Comparison of ENCODE assay signal across 9 cellular contexts in genomic region chr19:4977299-4978174, GRCh38. TPM values are rescaled to one million over a fixed set of nuclear protein-coding genes. Genes with fewer than 3 reads are reported as not detected.
A peak's percentile ranks its signal among the peaks of the same experiment; 100 is the strongest.
DNase-seq lines count a peak whose midpoint lies in the region; ATAC-seq and TF ChIP-seq lines count a peak whose summit lies in the region.
"Had no signal": no experiment of that assay in that cellular context is flagged by ENCODE, and none has a peak within 500 bp of the region (broad histone marks: within the 10 kb centered on the region; RNA-seq: fewer than 3 reads in every experiment).

No MANE protein-coding gene starts in this region.

- ATAC-seq in HG03097 (IDR thresholded peaks at IDR 0.05; ENCODE audit: low FRiP score, unreplicated experiment): no peak
- ATAC-seq in HG03280 (IDR thresholded peaks at IDR 0.05; ENCODE audit: unreplicated experiment): no peak

- H3F3A ChIP-seq in OCI-LY1 (ENCODE audit: insufficient read depth, low read length): no peaks in the 10 kb centered on the region

- H3K9ac ChIP-seq in BLaER1 treated with 17β-estradiol and CSF1 and Interleukin-3, amounts not matched to agents 10 nM and 100 nM: peak overlapping the region; percentile 68 to 74 (median 74)
- no peak overlapping the region; the same call in 1 of the 2 replicates for H3K9ac ChIP-seq in OCI-LY1 (ENCODE audit: low read length)

- H4K20me1 ChIP-seq in BLaER1 treated with 17β-estradiol and CSF1 and Interleukin-3, amounts not matched to agents 10 nM and 100 nM: peaks cover 50 to 100% (median 100%) of the 10 kb centered on the region in 11 experiments
- no peaks in the 10 kb centered on the region for H4K20me1 ChIP-seq in OCI-LY1 (ENCODE audit: insufficient read depth, low read length)

- peak overlapping the region; percentile 87 to 100 (median 98) for H3K4me2 ChIP-seq in BLaER1 treated with 17β-estradiol and CSF1 and Interleukin-3, amounts not matched to agents 10 nM and 100 nM
- peak overlapping the region; percentile 40; the same call in 1 of the 2 replicates for H3K4me2 ChIP-seq in OCI-LY1 (ENCODE audit: low read length)

- no peak overlapping the region for H2AFZ ChIP-seq in OCI-LY1 (ENCODE audit: low read length)

- no peak for TF ChIP-seq CTCF in OCI-LY1 (IDR thresholded peaks at IDR 0.05; ENCODE audit: low read length)

- H3K4me1 ChIP-seq in BLaER1 treated with 17β-estradiol and CSF1 and Interleukin-3, amounts not matched to agents 10 nM and 100 nM: peaks cover 92 to 97% (median 95%) of the 10 kb centered on the region in 10 experiments
- peaks cover 57% of the 10 kb centered on the region for H3K4me1 ChIP-seq in OCI-LY1 (ENCODE audit: insufficient read depth, low read length, severe bottlenecking)

- no peaks in the 10 kb centered on the region for H3K79me2 ChIP-seq in OCI-LY1 (ENCODE audit: insufficient read depth, low read length)

- H3K27me3 ChIP-seq in BLaER1 treated with 17β-estradiol and CSF1 and Interleukin-3, amounts not matched to agents 10 nM and 100 nM: no peaks in the 10 kb centered on the region
- H3K27me3 ChIP-seq in OCI-LY1 (ENCODE audit: insufficient read depth, low read length): no peaks in the 10 kb centered on the region

- intact Hi-C loops in posterior vena cava (cut with DNase I): loop anchor here in 1 of 2 donors (5.0 kb wide), 1 partner anchor 55 kb away; no protein-coding TSS in a partner anchor

- H3K9me3 ChIP-seq in BLaER1 treated with 17β-estradiol and CSF1 and Interleukin-3, amounts not matched to agents 10 nM and 100 nM (replicated peaks in 1 of 11): no peaks in the 10 kb centered on the region
- no peaks in the 10 kb centered on the region for H3K9me3 ChIP-seq in OCI-LY1 (ENCODE audit: low read length)

- H3K36me3 ChIP-seq in BLaER1 treated with 17β-estradiol and CSF1 and Interleukin-3, amounts not matched to agents 10 nM and 100 nM: peaks cover 0 to 16% (median 0%) of the 10 kb centered on the region in 11 experiments; a peak in 6 of 22 replicates
- H3K36me3 ChIP-seq in OCI-LY1 (ENCODE audit: insufficient read depth, low read length): peaks cover 6% of the 10 kb centered on the region; the same call in 1 of the 2 replicates

- peak overlapping the region; percentile 38 to 90 (median 81); a peak in 21 of 22 replicates for H3K27ac ChIP-seq in BLaER1 treated with 17β-estradiol and CSF1 and Interleukin-3, amounts not matched to agents 10 nM and 100 nM
- H3K27ac ChIP-seq in OCI-LY1 (ENCODE audit: low read depth, low read length, poor library complexity, severe bottlenecking): peak overlapping the region; percentile 59

- peak overlapping the region; percentile 5 to 58 (median 37); a peak in 14 of 20 replicates for H3K4me3 ChIP-seq in BLaER1 treated with 17β-estradiol and CSF1 and Interleukin-3, amounts not matched to agents 10 nM and 100 nM
- peak overlapping the region; percentile 3 for H3K4me3 ChIP-seq in OCI-LY1 (ENCODE audit: low read depth, low read length, poor library complexity, severe bottlenecking)

- no peaks in the 10 kb centered on the region for H3K9me2 ChIP-seq in OCI-LY1 (ENCODE audit: low read depth, low read length)

- DNase-seq in fibroblast of the conjunctiva (ENCODE audit: low read depth): peak; percentile 60
- DNase-seq in posterior vena cava (ENCODE audit: low spot score): peak; percentile 83
- DNase-seq in globus pallidus (ENCODE audit: low spot score): no peak
- no peak for DNase-seq in activated naive CD4-positive, alpha-beta T cell (lab: John Stamatoyannopoulos, UW)
- DNase-seq: NCI-H1436 had no signal

RNA-seq across cellular contexts. Expression of gene KDM4B, which starts 8.6 kb away (rescaled TPM):
- total RNA-seq in posterior vena cava: 10 to 100 TPM; 31.0 to 31.4 TPM

Comparison
In these comparisons a context has a peak if more than half of its experiments do, and no peak if none do; other contexts are left out.
1. DNase-seq: peak in fibroblast of the conjunctiva (single experiment) and posterior vena cava (single experiment); none in globus pallidus (single experiment) and activated naive CD4-positive, alpha-beta T cell (0 of 4).